In genomic region chr5:124280044-124280443, GRCh38 we compare ENCODE assay signal across 33 cellular contexts.
"Had no signal": no experiment of that assay in that cellular context is flagged by ENCODE, and none has a peak within 500 bp of the region (broad histone marks: within the 10 kb centered on the region; RNA-seq: fewer than 3 reads in every experiment).

No MANE protein-coding gene starts in this region.

- H3K36me3 ChIP-seq: Peyer's patch had no signal

- H3K9ac ChIP-seq: KMS-11 had no signal

- H3K4me2 ChIP-seq: KMS-11 had no signal

- H3K27me3 ChIP-seq: Peyer's patch had no signal

- H3K4me1 ChIP-seq: Peyer's patch had no signal

- H3K9me3 ChIP-seq: Peyer's patch had no signal

- DNase-seq: activated B cell treated with CpG ODN at 0.5 μM for 24 hours; activated CD4-positive, alpha-beta memory T cell treated with anti-CD3 and anti-CD28 coated beads, Interleukin-2, amount 10 ng/mL, durations not matched to agents 7 days and 5 days; activated CD4-positive, alpha-beta T cell treated with anti-CD3 and anti-CD28 coated beads for 4 hours; activated CD4-positive, alpha-beta T cell treated with anti-CD3 and anti-CD28 coated beads, Interleukin-2, amount 50 U/mL, for 1 hour; activated CD4-positive, CD25-positive, alpha-beta regulatory T cell treated with anti-CD3 and anti-CD28 coated beads, Interleukin-2, amount 50 U/mL, for 72 hours; activated CD8-positive, alpha-beta memory T cell treated with anti-CD3 and anti-CD28 coated beads for 24 hours; activated CD8-positive, alpha-beta memory T cell treated with anti-CD3 and anti-CD28 coated beads, Interleukin-2, amount 10 ng/mL, durations not matched to agents 7 days and 5 days; activated CD8-positive, alpha-beta memory T cell treated with anti-CD3 and anti-CD28 coated beads, Interleukin-2, amount 50 U/mL, for 48 hours; activated effector memory CD4-positive, alpha-beta T cell treated with Interleukin-2 at 50 U/mL for 16 hours; activated naive CD4-positive, alpha-beta T cell treated with anti-CD3 and anti-CD28 coated beads, Interleukin-2, amount 10 ng/mL, durations not matched to agents 7 days and 5 days; activated naive CD8-positive, alpha-beta T cell treated with anti-CD3 and anti-CD28 coated beads, Interleukin-2, amount 50 U/mL, for 24 hours; activated T-cell treated with anti-CD3 and anti-CD28 coated beads, Interleukin-2, amount 50 U/mL, for 48 hours; anterior cingulate cortex; central memory CD4-positive, alpha-beta T cell; MM.1S; MV-4-11; NCI-H1092; NCI-H1436 treated with DMSO at 0.1 percent for 48 hours; NCI-H1694 treated with DMSO at 0.1 percent for 48 hours; NCI-H2029; NCI-H345; NCI-H524 treated with DMSO at 0.1 percent for 48 hours; NK-92 treated with Interleukin-12 subunit alpha and Interleukin-12 subunit beta, amount 100 ng/mL, for 24 hours; PC-3; Peyer's patch; Right ventricle myocardium superior; RPMI8226; SW 1271; T-helper 1 cell; T-helper 2 cell; T-helper 9 cell had no signal

- H3K4me3 ChIP-seq: Peyer's patch had no signal

- H3K27ac ChIP-seq: KMS-11, Peyer's patch, VCaP had no signal
